ENCODE assay signal across 3 cellular contexts in genomic region chr6:51663525-51663924, GRCh38.
A peak's percentile ranks its signal among the peaks of the same experiment; 100 is the strongest.
TF ChIP-seq lines count a peak whose summit lies in the region.

No MANE protein-coding gene starts in this region.

TF ChIP-seq in HepG2, 621 proteins besides CTCF, POLR2A, EP300 and RAD21:
- TF ChIP-seq CC2D1A (CRISPR knock-in tag; IDR thresholded peaks at IDR 0.05), result no peak
- TF ChIP-seq MTA1 (CRISPR knock-in tag; IDR thresholded peaks at IDR 0.05; ENCODE audit: borderline replicate concordance), result no peak
- no peak for TF ChIP-seq SIX4 (CRISPR knock-in tag; IDR thresholded peaks at IDR 0.05)
- no peak for TF ChIP-seq ATRX (CRISPR knock-in tag; IDR thresholded peaks at IDR 0.05; ENCODE audit: borderline replicate concordance)
- no peak for TF ChIP-seq ELF1 (CRISPR knock-in tag; IDR thresholded peaks at IDR 0.05)
- no peak for TF ChIP-seq HOXD1 (CRISPR knock-in tag; IDR thresholded peaks at IDR 0.05)
- TF ChIP-seq, protein P1, sequence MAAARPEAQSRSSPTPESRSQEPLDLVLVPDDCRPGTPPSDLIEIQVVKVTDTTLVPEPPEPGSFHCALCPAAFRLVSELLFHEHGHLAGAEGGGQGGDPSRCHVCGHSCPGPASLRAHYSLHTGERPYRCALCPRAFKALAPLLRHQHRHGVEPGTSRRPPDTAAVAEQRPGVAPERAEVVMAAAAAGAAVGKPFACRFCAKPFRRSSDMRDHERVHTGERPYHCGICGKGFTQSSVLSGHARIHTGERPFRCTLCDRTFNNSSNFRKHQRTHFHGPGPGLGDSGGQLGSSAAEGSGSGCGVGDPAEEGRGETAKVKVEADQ (CRISPR knock-in tag; IDR thresholded peaks at IDR 0.05; ENCODE audit: borderline replicate concordance), result no peak
- TF ChIP-seq MAFF (IDR thresholded peaks at IDR 0.05; ENCODE audit: low read depth, low read length), result peak; percentile 50; the same call in 1 of the 2 replicates
- no peak for TF ChIP-seq ZSCAN29 (CRISPR knock-in tag; conservative IDR thresholded peaks at IDR 0.05)
- TF ChIP-seq STAG1 (CRISPR knock-in tag; IDR thresholded peaks at IDR 0.05), result no peak
- TF ChIP-seq ZSCAN20 (CRISPR knock-in tag; IDR thresholded peaks at IDR 0.05; ENCODE audit: borderline replicate concordance), result no peak
- TF ChIP-seq MAFK (conservative IDR thresholded peaks at IDR 0.05 in 1 of 2, IDR thresholded peaks at IDR 0.05 in 1 of 2; ENCODE audit: low read length in 2 of 2), result peak in 1 of 2 experiments; percentile 74; a peak in 3 of 4 replicates
- no peak for TF ChIP-seq DBP (CRISPR knock-in tag; IDR thresholded peaks at IDR 0.05; ENCODE audit: not compliant biosample characterization)
- TF ChIP-seq, protein P2, sequence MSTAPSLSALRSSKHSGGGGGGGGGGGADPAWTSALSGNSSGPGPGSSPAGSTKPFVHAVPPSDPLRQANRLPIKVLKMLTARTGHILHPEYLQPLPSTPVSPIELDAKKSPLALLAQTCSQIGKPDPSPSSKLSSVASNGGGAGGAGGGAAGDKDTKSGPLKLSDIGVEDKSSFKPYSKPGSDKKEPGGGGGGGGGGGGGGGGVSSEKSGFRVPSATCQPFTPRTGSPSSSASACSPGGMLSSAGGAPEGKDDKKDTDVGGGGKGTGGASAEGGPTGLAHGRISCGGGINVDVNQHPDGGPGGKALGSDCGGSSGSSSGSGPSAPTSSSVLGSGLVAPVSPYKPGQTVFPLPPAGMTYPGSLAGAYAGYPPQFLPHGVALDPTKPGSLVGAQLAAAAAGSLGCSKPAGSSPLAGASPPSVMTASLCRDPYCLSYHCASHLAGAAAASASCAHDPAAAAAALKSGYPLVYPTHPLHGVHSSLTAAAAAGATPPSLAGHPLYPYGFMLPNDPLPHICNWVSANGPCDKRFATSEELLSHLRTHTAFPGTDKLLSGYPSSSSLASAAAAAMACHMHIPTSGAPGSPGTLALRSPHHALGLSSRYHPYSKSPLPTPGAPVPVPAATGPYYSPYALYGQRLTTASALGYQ (CRISPR knock-in tag; IDR thresholded peaks at IDR 0.05), result no peak

TF ChIP-seq in IMR-90, 13 proteins besides CTCF, POLR2A, EP300 and RAD21:
- TF ChIP-seq NFE2L2 (IDR thresholded peaks at IDR 0.05; ENCODE audit: low read depth, low read length) (no peak), MAFK (IDR thresholded peaks at IDR 0.05; ENCODE audit: low read depth, low read length) (peak; percentile 30; the same call in 1 of the 2 replicates)

TF ChIP-seq in K562, 482 proteins besides CTCF, POLR2A, EP300 and RAD21:
- TF ChIP-seq GATAD2A (IDR thresholded peaks at IDR 0.05), result no peak
- TF ChIP-seq C11orf30 (IDR thresholded peaks at IDR 0.05; ENCODE audit: low read depth), result peak; percentile 31; the same call in 1 of the 2 replicates
- peak; percentile 29; the same call in 1 of the 2 replicates for TF ChIP-seq MAFG (tag; conservative IDR thresholded peaks at IDR 0.05)
- peak; percentile 82 for TF ChIP-seq ZNF316 (IDR thresholded peaks at IDR 0.05)
- TF ChIP-seq ZNF444 (CRISPR knock-in tag; IDR thresholded peaks at IDR 0.05), result no peak
